8 cellular contexts compared by ENCODE assay signal in genomic region chr1:159891275-159892157, GRCh38. TPM values are rescaled to one million over a fixed set of nuclear protein-coding genes. Genes with fewer than 3 reads are reported as not detected.
DNase-seq lines count a peak whose midpoint lies in the region; ATAC-seq and TF ChIP-seq lines count a peak whose summit lies in the region.

No MANE protein-coding gene starts in this region.

- no peaks in the 10 kb centered on the region for H3K9me3 ChIP-seq in mammary epithelial cell (replicated peaks; ENCODE audit: insufficient read depth, low read length)

- no peaks in the 10 kb centered on the region for H3K27me3 ChIP-seq in mammary epithelial cell (ENCODE audit: insufficient read depth, low read length)

- CTCF ChIA-PET in mammary epithelial cell (lab: Charles Lee; ENCODE audit: low non-redundant PET) = interaction anchor here (0.7 to 1.4 kb wide), 4 partner anchors 55 to 727 kb away, joined by 4 to 23 read pairs (median 6); partner anchors contain the start of gene DUSP23

- no peak overlapping the region for H3K4me2 ChIP-seq in mammary epithelial cell (ENCODE audit: insufficient read depth, low read depth, low read length)

- no peaks in the 10 kb centered on the region for H3K79me2 ChIP-seq in mammary epithelial cell (ENCODE audit: insufficient read depth, low read length)

- BruUV-seq in mammary epithelial cell (replicated peaks; lab: Mats Ljungman, UMichigan) = no TSS peak

- dilution Hi-C loops in mammary epithelial cell (cut with HindIII; ENCODE audit: low sequenced_read_pairs) = loop anchor here (5.0 to 25.0 kb wide), 4 partner anchors 56 to 679 kb away; partner anchors contain the start of genes ACKR1, APCS and IGSF9

- peak; percentile 97 for DNase-seq in A172 (ENCODE audit: low spot score)
- DNase-seq in NCI-H2227 (lab: John Stamatoyannopoulos, UW; ENCODE audit: unreplicated experiment) = peak; percentile 86
- peak; percentile 28 to 53 (median 46) for DNase-seq in activated CD4-positive, CD25-positive, alpha-beta regulatory T cell (lab: John Stamatoyannopoulos, UW)
- peak; percentile 76 for DNase-seq in mammary epithelial cell
- peak; percentile 95 for DNase-seq in kidney glomerular epithelial cell (lab: John Stamatoyannopoulos, UW)
- peak; percentile 63 for DNase-seq in stimulated activated CD4-positive, alpha-beta T cell treated with anti-CD3 and anti-CD28 coated beads, Interleukin-2, amount 100 ng/mL, for 4 hours (ENCODE audit: low read depth)

- no peak overlapping the region for H2AFZ ChIP-seq in mammary epithelial cell (ENCODE audit: low read depth, low read length)

- ATAC-seq in GM18511 (IDR thresholded peaks at IDR 0.05; ENCODE audit: unreplicated experiment) (peak; percentile 64), HG03139 (IDR thresholded peaks at IDR 0.05; ENCODE audit: unreplicated experiment) (peak; percentile 61)

- intact Hi-C loops in mammary epithelial cell (cut with micrococcal nuclease) = loop anchor here (1.0 to 2.0 kb wide), 7 partner anchors 34 to 730 kb away; partner anchors contain the start of genes DUSP23 and TAGLN2

- no peak overlapping the region for H3K9ac ChIP-seq in mammary epithelial cell (ENCODE audit: insufficient read depth, low read length)

- H3K27ac ChIP-seq in mammary epithelial cell (ENCODE audit: insufficient read depth, low read depth, low read length) = no peak overlapping the region

- H3K4me1 ChIP-seq in mammary epithelial cell (ENCODE audit: insufficient read depth, low read length) = peaks cover 21% of the 10 kb centered on the region

- H3K36me3 ChIP-seq in mammary epithelial cell (ENCODE audit: insufficient read depth, low read length) = no peaks in the 10 kb centered on the region

- H3K4me3 ChIP-seq in mammary epithelial cell (replicated peaks in 1 of 3; ENCODE audit: insufficient read depth in 1 of 3, low read depth in 2 of 3, low read length in 3 of 3) = no peak overlapping the region

- peak; percentile 100 for TF ChIP-seq CTCF in mammary epithelial cell (conservative IDR thresholded peaks at IDR 0.05 in 1 of 2, IDR thresholded peaks at IDR 0.05 in 1 of 2; ENCODE audit: extremely low read depth in 1 of 2, insufficient read depth in 1 of 2, low read depth in 1 of 2, low read length in 2 of 2)

- in situ Hi-C loops in mammary epithelial cell (cut with MboI; ENCODE audit: low sequenced_read_pairs in 2 of 2) = loop anchor here (5.0 to 25.0 kb wide), 2 partner anchors 94 to 729 kb away; partner anchors contain the start of gene CADM3 (in 1 of the 2)

- H4K20me1 ChIP-seq in mammary epithelial cell (ENCODE audit: insufficient read depth, low read length) = no peaks in the 10 kb centered on the region

- WGBS in mammary epithelial cell (ENCODE audit: low coverage, missing lambda C conversion rate) = 30% methylated on average over 7 of the region's 7 CpGs

RNA-seq across cellular contexts. Expression of gene CFAP45, which starts 8.4 kb away (rescaled TPM):
- 2.4 and 3.7 TPM in 2 replicates for total RNA-seq in A172 (2014; rRNA removed; shearing (Covaris generic))
- total RNA-seq in mammary epithelial cell = under 1 TPM in 1 of 2 donors, not detected in 1; 0.82 TPM
- polyA plus RNA-seq in mammary epithelial cell = 0.36 TPM
- not detected for polyA minus RNA-seq in mammary epithelial cell

RNA-seq across cellular contexts. Expression of gene VSIG8, which starts 29.1 kb away (rescaled TPM):
- total RNA-seq in A172 (2014; rRNA removed; shearing (Covaris generic)) = not detected in 2 replicates
- not detected for total RNA-seq in mammary epithelial cell
- polyA plus RNA-seq in mammary epithelial cell = not detected
- not detected for polyA minus RNA-seq in mammary epithelial cell

RNA-seq across cellular contexts. Expression of gene TAGLN2, which starts 33.8 kb away (rescaled TPM):
- total RNA-seq in A172 (2014; rRNA removed; shearing (Covaris generic)) = 734 and 929 TPM in 2 replicates
- 100 to 1,000 TPM; 178 to 454 TPM for total RNA-seq in mammary epithelial cell
- 748 TPM for polyA plus RNA-seq in mammary epithelial cell
- polyA minus RNA-seq in mammary epithelial cell = 594 TPM

RNA-seq across cellular contexts. Expression of gene IGSF9, which starts 53.9 kb away (rescaled TPM):
- total RNA-seq in A172 (2014; rRNA removed; shearing (Covaris generic)) = 0.89 and 1.6 TPM in 2 replicates
- 10 to 100 TPM in 1 of 2 donors, 1 to 10 TPM in 1; 1.2 to 21.9 TPM for total RNA-seq in mammary epithelial cell
- polyA plus RNA-seq in mammary epithelial cell = 8.3 TPM
- polyA minus RNA-seq in mammary epithelial cell = 19.1 TPM

Comparison
In these comparisons a context has a peak if more than half of its experiments do, and no peak if none do; other contexts are left out.
1. DNase-seq: peak in every context shown above with its lines; median percentile 97 in A172; 95 in kidney glomerular epithelial cell; 86 in NCI-H2227; 76 in mammary epithelial cell; 63 in stimulated activated CD4-positive, alpha-beta T cell treated with anti-CD3 and anti-CD28 coated beads, Interleukin-2, amount 100 ng/mL, for 4 hours; 46 in activated CD4-positive, CD25-positive, alpha-beta regulatory T cell.